ENCODE assay signal across 9 cellular contexts in the genomic region with DNA sequence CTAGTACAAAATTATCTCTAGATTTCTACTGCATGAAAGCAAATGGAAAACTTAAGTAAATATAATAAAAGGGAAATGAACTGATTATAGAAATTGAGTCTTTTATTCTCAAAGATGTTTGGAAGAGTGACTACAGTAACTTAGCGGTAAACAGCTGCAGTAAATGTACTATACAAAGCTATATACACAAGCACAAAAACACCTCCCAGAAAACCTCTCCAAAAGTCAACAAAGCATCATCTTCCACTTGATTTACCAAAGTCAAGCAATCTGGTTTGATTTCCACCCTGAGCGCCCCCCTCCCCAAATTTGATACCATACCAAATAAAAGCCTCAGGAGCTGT. TPM values are rescaled to one million over a fixed set of nuclear protein-coding genes. Genes with fewer than 3 reads are reported as not detected.
DNase-seq lines count a peak whose midpoint lies in the region; ATAC-seq, FAIRE-seq and TF ChIP-seq lines count a peak whose summit lies in the region.
"Had no signal": no experiment of that assay in that cellular context is flagged by ENCODE, and none has a peak within 500 bp of the region (broad histone marks: within the 10 kb centered on the region; RNA-seq: fewer than 3 reads in every experiment).

No MANE protein-coding gene starts in this region.

- no peaks in the 10 kb centered on the region for H3K9me3 ChIP-seq in DND-41 (ENCODE audit: insufficient read depth, low read length, severe bottlenecking)
- H3K9me3 ChIP-seq in K562 (replicated peaks; ENCODE audit: control insufficient read depth, insufficient read depth, low read depth, low read length): no peaks in the 10 kb centered on the region
- no peaks in the 10 kb centered on the region for H3K9me3 ChIP-seq in neural cell (ENCODE audit: low read length)

- CTCF ChIA-PET in K562 (lab: Yijun Ruan, JAX; ENCODE audit: low intra/inter-chr PET ratio): no interaction called here

- in situ Hi-C loops in K562 (cut with MboI): no loop called here

- FAIRE-seq in K562 (lab: Jason Lieb, UNC): no peak

- POLR2A ChIA-PET in K562 (lab: Yijun Ruan, JAX): interaction anchor here (1.0 to 1.7 kb wide), 4 partner anchors 11 to 72 kb away, joined by 3 to 9 read pairs (median 4); no protein-coding TSS in a partner anchor

- H3K27me3 ChIP-seq in DND-41 (ENCODE audit: insufficient read depth, low read length, poor library complexity) (no peaks in the 10 kb centered on the region), K562 (ENCODE audit: control insufficient read depth in 2 of 2, insufficient read depth in 2 of 2, low read length in 2 of 2) (no peaks in the 10 kb centered on the region), neural cell (ENCODE audit: insufficient read depth, low read depth, low read length) (no peaks in the 10 kb centered on the region)

- TF ChIP-seq EP300 in K562 (IDR thresholded peaks at IDR 0.05; ENCODE audit: low read length) (no peak), neural cell (conservative IDR thresholded peaks at IDR 0.05; ENCODE audit: poor library complexity, severe bottlenecking) (no peak)

- H3K27ac ChIP-seq in DND-41 (ENCODE audit: low read length) (no peak overlapping the region), K562 (ENCODE audit: extremely low read depth, low read depth, low read length) (peak overlapping the region; percentile 95), neural cell (ENCODE audit: low read length) (no peak overlapping the region)

- intact Hi-C loops in K562 (cut with micrococcal nuclease): loop anchor here (2.0 to 5.0 kb wide), 2 partner anchors 15 to 179 kb away; no protein-coding TSS in a partner anchor

- H3K4me3 ChIP-seq in DND-41 (ENCODE audit: low read depth in 1 of 2, low read length in 2 of 2) (peak overlapping the region in 1 of 2 experiments; percentile 14; a peak in 1 of 4 replicates), K562 (peak overlapping the region; percentile 55), neural cell (ENCODE audit: low read length) (peak overlapping the region; percentile 99)

- TF ChIP-seq POLR2A in K562 (conservative IDR thresholded peaks at IDR 0.05): no peak

- ATAC-seq in DND-41 (ENCODE audit: insufficient read depth, low read depth) (no peak), K562 (no peak), GM19328 (IDR thresholded peaks at IDR 0.05; ENCODE audit: unreplicated experiment) (no peak), GM18519 (IDR thresholded peaks at IDR 0.05; ENCODE audit: low FRiP score, unreplicated experiment) (no peak)

- TF ChIP-seq CTCF in DND-41 (IDR thresholded peaks at IDR 0.05; ENCODE audit: borderline replicate concordance, extremely low read depth, low read length, poor library complexity, severe bottlenecking) (no peak), K562 (IDR thresholded peaks at IDR 0.05 in 2 of 3, conservative IDR thresholded peaks at IDR 0.05 in 1 of 3; ENCODE audit: insufficient read depth in 2 of 3, low read depth in 1 of 3, low read length in 3 of 3) (no peak), neural cell (IDR thresholded peaks at IDR 0.05; ENCODE audit: poor library complexity, severe bottlenecking) (no peak)

- no peaks in the 10 kb centered on the region for H3K36me3 ChIP-seq in DND-41 (ENCODE audit: insufficient read depth, low read length)
- H3K36me3 ChIP-seq in K562 (ENCODE audit: control insufficient read depth, insufficient read depth, low read length): peaks cover 20% of the 10 kb centered on the region; the same call in 2 of the 3 replicates
- no peaks in the 10 kb centered on the region for H3K36me3 ChIP-seq in neural cell (ENCODE audit: insufficient read depth, low read length)

- DNase-seq in DND-41 (no peak), NCI-H1694 (lab: John Stamatoyannopoulos, UW) (peak; percentile 64), K562 (ENCODE audit: extremely low read depth in 1 of 4, low spot score in 3 of 4) (no peak), epidermal melanocyte (ENCODE audit: insufficient read length, low spot score) (no peak), occipital lobe (lab: John Stamatoyannopoulos, UW) (no peak)
- DNase-seq: activated CD4-positive, alpha-beta T cell treated with anti-CD3 and anti-CD28 coated beads for 1 hour had no signal

- no peaks in the 10 kb centered on the region for H3K9me2 ChIP-seq in neural cell (ENCODE audit: insufficient read depth, low read length)

- H3F3A ChIP-seq in neural cell (ENCODE audit: insufficient read depth, low read length, poor library complexity, severe bottlenecking): no peaks in the 10 kb centered on the region

- H3K79me2 ChIP-seq in DND-41 (ENCODE audit: insufficient read depth, low read length) (peaks cover 65% of the 10 kb centered on the region), K562 (ENCODE audit: control insufficient read depth, insufficient read depth, low read length) (peaks cover 73% of the 10 kb centered on the region), neural cell (replicated peaks; ENCODE audit: insufficient read depth, low read length) (peaks cover 68% of the 10 kb centered on the region)

- H3K4me2 ChIP-seq in DND-41 (ENCODE audit: insufficient read depth, low read length) (peak overlapping the region; percentile 74), K562 (ENCODE audit: insufficient read depth, low read length) (peak overlapping the region; percentile 92), neural cell (ENCODE audit: low read length) (peak overlapping the region; percentile 85)

- BruUV-seq in K562 (replicated peaks; lab: Mats Ljungman, UMichigan): no TSS peak

- TF ChIP-seq RAD21 in K562 (CRISPR knock-in tag; conservative IDR thresholded peaks at IDR 0.05 in 1 of 2, IDR thresholded peaks at IDR 0.05 in 1 of 2) (no peak), neural cell (conservative IDR thresholded peaks at IDR 0.05) (no peak)

- H4K20me1 ChIP-seq in DND-41 (ENCODE audit: insufficient read depth, low read length) (0 out of 2 replicates have a peak, but pooled peaks cover 2% of the 10 kb centered on the region), K562 (replicated peaks; ENCODE audit: control insufficient read depth, insufficient read depth, low read length) (no peaks in the 10 kb centered on the region), neural cell (ENCODE audit: insufficient read depth) (peaks cover 30% of the 10 kb centered on the region)

- H2AFZ ChIP-seq in DND-41 (ENCODE audit: low read depth, low read length) (no peak overlapping the region), K562 (ENCODE audit: low read depth, low read length) (no peak overlapping the region), neural cell (ENCODE audit: low read depth, low read length) (no peak overlapping the region)

- no peaks in the 10 kb centered on the region for H3K9me1 ChIP-seq in K562 (ENCODE audit: control insufficient read depth, insufficient read depth, low read length)

- H3K4me1 ChIP-seq in DND-41 (ENCODE audit: insufficient read depth, low read length) (peaks cover 37% of the 10 kb centered on the region), K562 (replicated peaks in 1 of 2; ENCODE audit: control insufficient read depth in 2 of 2, insufficient read depth in 2 of 2, low read length in 2 of 2) (peaks cover 2 to 3% of the 10 kb centered on the region in 2 experiments; a peak in 4 of 5 replicates)

- H3K9ac ChIP-seq in DND-41 (ENCODE audit: low read depth, low read length): no peak overlapping the region
- H3K9ac ChIP-seq in K562 (ENCODE audit: insufficient read depth in 1 of 2, low read depth in 2 of 2, low read length in 2 of 2): peak overlapping the region in 1 of 2 experiments; percentile 80; a peak in 2 of 4 replicates
- peak overlapping the region; percentile 30 for H3K9ac ChIP-seq in neural cell (ENCODE audit: low read length)

- WGBS in K562 (ENCODE audit: insufficient coverage, low coverage, missing lambda C conversion rate): 20% methylated on average over 2 of the region's 2 CpGs

TF ChIP-seq in K562, 482 proteins besides CTCF, POLR2A, EP300 and RAD21:
- TF ChIP-seq ZNF766 (CRISPR knock-in tag; conservative IDR thresholded peaks at IDR 0.05) (0 out of 2 replicates have a peak, but pooled peaks have one; percentile 32), ZNF174 (CRISPR knock-in tag; IDR thresholded peaks at IDR 0.05) (no peak)

TF ChIP-seq in neural cell, 6 proteins besides CTCF, POLR2A, EP300 and RAD21 (continues in another document):
- TF ChIP-seq SMC3 (conservative IDR thresholded peaks at IDR 0.05; ENCODE audit: poor library complexity) (no peak), EZH2 (IDR thresholded peaks at IDR 0.05; ENCODE audit: borderline replicate concordance, insufficient read depth, low read length, poor library complexity, severe bottlenecking) (no peak), MXI1 (conservative IDR thresholded peaks at IDR 0.05; ENCODE audit: poor library complexity, severe bottlenecking) (no peak)

RNA-seq across cellular contexts. Expression of gene GPCPD1, which starts 2.7 kb away (rescaled TPM):
- total RNA-seq in K562 (2011; cell fraction: chromatin; rRNA removed; ENCODE audit: low replicate concordance): 34.0 and 115 TPM in 2 replicates
- 12.7 and 17.1 TPM in 2 replicates for total RNA-seq in K562 (2011; cell fraction: nucleolus; rRNA removed)
- total RNA-seq in K562 (2011; cell fraction: nucleoplasm; rRNA removed): 35.8 and 53.4 TPM in 2 replicates
- total RNA-seq in K562 (2014; rRNA removed): 5.8 and 8.5 TPM in 2 replicates
- total RNA-seq in K562 (2014; rRNA removed; fragmentation: Illumina TruSeq; extraction: Trizol): 14.7 and 16.0 TPM in 2 replicates
- 7.4 and 8.6 TPM in 2 replicates for total RNA-seq in K562 (2015; rRNA removed; fragmentation: Illumina TruSeq; extraction: Trizol)
- 12.4 and 14.9 TPM in 2 replicates for total RNA-seq in K562 (2021)
- 19.2 and 23.0 TPM in 2 replicates for polyA plus RNA-seq in K562 (2011; rRNA removed)
- polyA plus RNA-seq in K562 (2011; cell fraction: cytosol; rRNA removed): 3.2 and 10.2 TPM in 2 replicates
- 32.5 and 69.6 TPM in 2 replicates for polyA plus RNA-seq in K562 (2011; cell fraction: nucleus; rRNA removed)
- 6.4 and 11.6 TPM in 2 replicates for polyA plus RNA-seq in K562 (2012)
- polyA plus RNA-seq in K562 (2014; fragmentation: Illumina TruSeq; extraction: Trizol): 7.4 and 8.6 TPM in 2 replicates
- polyA plus RNA-seq in K562 (2014; fragmentation: Nextera tagmentation; extraction: Ambion mirVana): 1 to 10 TPM; 3.3 to 4.2 TPM
- polyA plus RNA-seq in K562 (2014; rRNA removed): 8.6 and 12.5 TPM in 2 replicates
- polyA minus RNA-seq in K562 (2011; rRNA and poly(A)+ RNA removed): 25.3 and 39.7 TPM in 2 replicates
- 5.0 and 8.5 TPM in 2 replicates for polyA minus RNA-seq in K562 (2011; cell fraction: cytosol; rRNA and poly(A)+ RNA removed)
- 15.9 and 42.7 TPM in 2 replicates for polyA minus RNA-seq in K562 (2011; cell fraction: nucleus; rRNA and poly(A)+ RNA removed)
- 155 and 159 TPM in 2 replicates for polyA plus RNA-seq in neural cell
- polyA minus RNA-seq in neural cell: 168 and 203 TPM in 2 replicates
- total RNA-seq in occipital lobe: 47.1 TPM
